Comparison of ENCODE assay signal across 35 cellular contexts in genomic region chr22:47408409-47408808, GRCh38.
A peak's percentile ranks its signal among the peaks of the same experiment; 100 is the strongest.
DNase-seq lines count a peak whose midpoint lies in the region; ATAC-seq and TF ChIP-seq lines count a peak whose summit lies in the region.
"Had no signal": no experiment of that assay in that cellular context is flagged by ENCODE, and none has a peak within 500 bp of the region (broad histone marks: within the 10 kb centered on the region; RNA-seq: fewer than 3 reads in every experiment).

No MANE protein-coding gene starts in this region.

- no peak overlapping the region for H2BK15ac ChIP-seq in mesendoderm (replicated peaks; ENCODE audit: low read depth)

- H3K27ac Mint-ChIP-seq in activated T-helper 1 cell treated with anti-CD3 and anti-CD28 coated beads, Interleukin-12 subunit alpha, Interleukin-12 subunit beta, Interleukin-2, Interleukin-4 antibody, amounts not matched to agents 30 ng/mL and 10 ng/mL and 1 ng/mL, durations not matched to agents 14 hours and 24 hours and 36 hours: no peak overlapping the region
- H3K27ac Mint-ChIP-seq: activated CD4-positive, alpha-beta memory T cell treated with anti-CD3 and anti-CD28 coated beads for 36 hours; activated naive CD4-positive, alpha-beta T cell treated with anti-CD3 and anti-CD28 coated beads, Interleukin-2, amount 50 U/mL, for 72 hours; activated T-helper 17 cell treated with anti-CD3 and anti-CD28 coated beads, Interleukin-2, amount 50 U/mL, for 72 hours; CD14-positive monocyte; naive thymus-derived CD4-positive, alpha-beta T cell; T-helper 17 cell had no signal

- no peaks in the 10 kb centered on the region for H3K9me3 ChIP-seq in PC-9 (ENCODE audit: insufficient read depth, low read depth)
- H3K9me3 ChIP-seq: heart right ventricle, psoas muscle, sigmoid colon, tibial nerve had no signal

- ATAC-seq in GM21390 (IDR thresholded peaks at IDR 0.05; ENCODE audit: unreplicated experiment): no peak
- ATAC-seq: activated naive CD4-positive, alpha-beta T cell treated with anti-CD3 and anti-CD28 coated beads, Interleukin-2, amount 50 U/mL, for 72 hours; activated T-helper 17 cell treated with anti-CD3 and anti-CD28 coated beads, Interleukin-2, amount 50 U/mL, for 72 hours; heart right ventricle; naive thymus-derived CD4-positive, alpha-beta T cell; psoas muscle; SK-N-SH treated with all-trans-retinoic acid at 6 μM for 48 hours; T-helper 17 cell had no signal

- H3K4me1 ChIP-seq in PC-9 (replicated peaks; ENCODE audit: insufficient read depth): no peaks in the 10 kb centered on the region
- H3K4me1 ChIP-seq in mesendoderm (ENCODE audit: control insufficient read depth, low read depth, low read length): no peaks in the 10 kb centered on the region
- H3K4me1 ChIP-seq: heart right ventricle, psoas muscle, sigmoid colon, tibial nerve had no signal

- H3K27me3 ChIP-seq in PC-9 (ENCODE audit: insufficient read depth, low read depth) (peaks cover 94% of the 10 kb centered on the region), mesendoderm (ENCODE audit: insufficient read depth, low read length, poor library complexity) (no peaks in the 10 kb centered on the region)
- H3K27me3 ChIP-seq: brain microvascular endothelial cell, tibial nerve had no signal

- H3K27me3 Mint-ChIP-seq in activated T-helper 1 cell treated with anti-CD3 and anti-CD28 coated beads, Interleukin-12 subunit alpha, Interleukin-12 subunit beta, Interleukin-2, Interleukin-4 antibody, amounts not matched to agents 30 ng/mL and 10 ng/mL and 1 ng/mL, durations not matched to agents 14 hours and 24 hours and 36 hours (ENCODE audit: insufficient read depth): peaks cover 4% of the 10 kb centered on the region

- H3K79me1 ChIP-seq in mesendoderm (ENCODE audit: low read length): no peaks in the 10 kb centered on the region

- POLR2A ChIA-PET in PC-9 (lab: Charles Lee; ENCODE audit: unreplicated experiment): no interaction called here

- no peaks in the 10 kb centered on the region for H3K4me1 Mint-ChIP-seq in activated T-helper 1 cell treated with anti-CD3 and anti-CD28 coated beads, Interleukin-12 subunit alpha, Interleukin-12 subunit beta, Interleukin-2, Interleukin-4 antibody, amounts not matched to agents 30 ng/mL and 10 ng/mL and 1 ng/mL, durations not matched to agents 14 hours and 24 hours and 36 hours (ENCODE audit: low read depth)
- H3K4me1 Mint-ChIP-seq: activated T-helper 17 cell treated with anti-CD3 and anti-CD28 coated beads, Interleukin-2, amount 50 U/mL, for 72 hours; CD14-positive monocyte; naive thymus-derived CD4-positive, alpha-beta T cell had no signal

- no peaks in the 10 kb centered on the region for H3K9me3 Mint-ChIP-seq in activated T-helper 1 cell treated with anti-CD3 and anti-CD28 coated beads, Interleukin-12 subunit alpha, Interleukin-12 subunit beta, Interleukin-2, Interleukin-4 antibody, amounts not matched to agents 30 ng/mL and 10 ng/mL and 1 ng/mL, durations not matched to agents 14 hours and 24 hours and 36 hours
- H3K9me3 Mint-ChIP-seq: activated CD4-positive, alpha-beta memory T cell treated with anti-CD3 and anti-CD28 coated beads for 36 hours; activated naive CD4-positive, alpha-beta T cell treated with anti-CD3 and anti-CD28 coated beads, Interleukin-2, amount 50 U/mL, for 72 hours; activated T-helper 17 cell treated with anti-CD3 and anti-CD28 coated beads, Interleukin-2, amount 50 U/mL, for 72 hours had no signal

- H3K4me2 ChIP-seq in PC-9: no peak overlapping the region
- no peak overlapping the region for H3K4me2 ChIP-seq in mesendoderm (ENCODE audit: low read length)
- H3K4me2 ChIP-seq: KMS-11 had no signal

- TF ChIP-seq CTCF in PC-9 (conservative IDR thresholded peaks at IDR 0.05): peak; percentile 36; the same call in 1 of the 2 replicates

- no peak overlapping the region for H2AK5ac ChIP-seq in mesendoderm (ENCODE audit: low read length)

- no peak overlapping the region for H3K23ac ChIP-seq in mesendoderm (ENCODE audit: low read length)

- WGBS in mesendoderm (ENCODE audit: extremely low coverage, insufficient coverage, low lambda C conversion rate): no CpG with 5 or more reads among the region's 7 CpGs

- no peaks in the 10 kb centered on the region for H3F3A ChIP-seq in PC-9 (ENCODE audit: insufficient read depth, low read depth)

- no peak overlapping the region for H3K4me3 Mint-ChIP-seq in activated T-helper 1 cell treated with anti-CD3 and anti-CD28 coated beads, Interleukin-12 subunit alpha, Interleukin-12 subunit beta, Interleukin-2, Interleukin-4 antibody, amounts not matched to agents 30 ng/mL and 10 ng/mL and 1 ng/mL, durations not matched to agents 14 hours and 24 hours and 36 hours
- H3K4me3 Mint-ChIP-seq: activated CD4-positive, alpha-beta memory T cell treated with anti-CD3 and anti-CD28 coated beads for 36 hours; activated T-helper 17 cell treated with anti-CD3 and anti-CD28 coated beads, Interleukin-2, amount 50 U/mL, for 72 hours; CD14-positive monocyte; naive thymus-derived CD4-positive, alpha-beta T cell; T-helper 17 cell had no signal

- H4K20me1 ChIP-seq in PC-9 (ENCODE audit: insufficient read depth): 0 out of 2 replicates have a peak, but pooled peaks cover 6% of the 10 kb centered on the region

- no peak overlapping the region for H3K56ac ChIP-seq in mesendoderm (ENCODE audit: low read length)

- CTCF ChIA-PET in PC-9 (lab: Charles Lee): no interaction called here

- no peak overlapping the region for H4K8ac ChIP-seq in mesendoderm (ENCODE audit: low read depth, low read length)

- H3K9me2 ChIP-seq in PC-9 (ENCODE audit: insufficient read depth): no peaks in the 10 kb centered on the region

- no peaks in the 10 kb centered on the region for H3K36me3 ChIP-seq in PC-9 (ENCODE audit: low read depth)
- no peaks in the 10 kb centered on the region for H3K36me3 ChIP-seq in mesendoderm (ENCODE audit: control insufficient read depth, insufficient read depth, low read length)
- H3K36me3 ChIP-seq: brain microvascular endothelial cell, heart right ventricle, sigmoid colon, tibial nerve had no signal

- no peak overlapping the region for H2BK120ac ChIP-seq in mesendoderm (ENCODE audit: low read depth, low read length)

- DNase-seq in NCI-H748 (lab: John Stamatoyannopoulos, UW; ENCODE audit: unreplicated experiment): peak; percentile 33
- DNase-seq in NCI-H748 treated with DMSO at 0.1 percent for 48 hours (lab: John Stamatoyannopoulos, UW): no peak
- peak; percentile 17 for DNase-seq in HT-29 (ENCODE audit: low spot score)
- DNase-seq in PC-9: no peak
- peak; percentile 27 for DNase-seq in mesendoderm
- no peak for DNase-seq in activated T-helper 1 cell treated with anti-CD3 and anti-CD28 coated beads, Interleukin-12 subunit alpha, Interleukin-12 subunit beta, Interleukin-2, Interleukin-4 antibody, amounts not matched to agents 30 ng/mL and 10 ng/mL and 1 ng/mL, durations not matched to agents 14 hours and 24 hours and 36 hours (ENCODE audit: low spot score)
- DNase-seq in stimulated activated CD4-positive, alpha-beta T cell treated with anti-CD3 and anti-CD28 coated beads, Interleukin-1b, Interleukin-23, amount 100 ng/mL, for 48 hours: no peak
- DNase-seq: activated CD4-positive, alpha-beta memory T cell treated with anti-CD3 and anti-CD28 coated beads for 36 hours; activated CD4-positive, CD25-positive, alpha-beta regulatory T cell treated with anti-CD3 and anti-CD28 coated beads, Interleukin-2, amount 50 U/mL, for 72 hours; activated CD8-positive, alpha-beta memory T cell treated with anti-CD3 and anti-CD28 coated beads, Interleukin-2, amount 50 U/mL, for 4 hours; amygdala; brain microvascular endothelial cell; DND-41; dorsolateral prefrontal cortex; heart right ventricle; naive thymus-derived CD4-positive, alpha-beta T cell; NCI-H1436 treated with DMSO at 0.1 percent for 48 hours; NCI-H2107; NCI-H345; NCI-H82; nucleus accumbens; OCI-M1; psoas muscle; sigmoid colon; stimulated activated CD4-positive, alpha-beta T cell treated with anti-CD3 and anti-CD28 coated beads, Interleukin-12 subunit alpha, Interleukin-12 subunit beta, amount 100 ng/mL, for 4 hours; stimulated activated CD4-positive, alpha-beta T cell treated with anti-CD3 and anti-CD28 coated beads, Interleukin-4, amount 100 ng/mL, for 1 hour; T-helper 17 cell had no signal

- no peak overlapping the region for H2BK5ac ChIP-seq in mesendoderm (ENCODE audit: low read length)

- no peak overlapping the region for H2AFZ ChIP-seq in PC-9

- no peak overlapping the region for H3K9ac ChIP-seq in mesendoderm (ENCODE audit: low read length)
- H3K9ac ChIP-seq: KMS-11 had no signal

- intact Hi-C loops in PC-9 (cut with micrococcal nuclease; ENCODE audit: unreplicated experiment): no loop called here
- intact Hi-C loops in activated T-helper 1 cell treated with anti-CD3 and anti-CD28 coated beads, Interleukin-12 subunit alpha, Interleukin-12 subunit beta, Interleukin-2, Interleukin-4 antibody, amounts not matched to agents 30 ng/mL and 10 ng/mL and 1 ng/mL, durations not matched to agents 14 hours and 24 hours and 36 hours (cut with micrococcal nuclease): no loop called here

- H3K4ac ChIP-seq in mesendoderm (ENCODE audit: low read depth, low read length): no peak overlapping the region

- no peak overlapping the region for H3K27ac ChIP-seq in PC-9
- no peak overlapping the region for H3K27ac ChIP-seq in mesendoderm (ENCODE audit: low read depth, low read length)
- H3K27ac ChIP-seq: 22Rv1, brain microvascular endothelial cell, dorsolateral prefrontal cortex, heart right ventricle, KMS-11, psoas muscle, sigmoid colon, tibial nerve had no signal

- H3K4me3 ChIP-seq in PC-9 (no peak overlapping the region), mesendoderm (ENCODE audit: low read length) (no peak overlapping the region)
- H3K4me3 ChIP-seq: dorsolateral prefrontal cortex, heart right ventricle, psoas muscle, sigmoid colon, tibial nerve had no signal

- no peaks in the 10 kb centered on the region for H3K36me3 Mint-ChIP-seq in activated T-helper 1 cell treated with anti-CD3 and anti-CD28 coated beads, Interleukin-12 subunit alpha, Interleukin-12 subunit beta, Interleukin-2, Interleukin-4 antibody, amounts not matched to agents 30 ng/mL and 10 ng/mL and 1 ng/mL, durations not matched to agents 14 hours and 24 hours and 36 hours (ENCODE audit: low read depth)
- H3K36me3 Mint-ChIP-seq: activated CD4-positive, alpha-beta memory T cell treated with anti-CD3 and anti-CD28 coated beads for 36 hours; activated naive CD4-positive, alpha-beta T cell treated with anti-CD3 and anti-CD28 coated beads, Interleukin-2, amount 50 U/mL, for 72 hours; CD14-positive monocyte; naive thymus-derived CD4-positive, alpha-beta T cell had no signal

- H3K79me2 ChIP-seq in PC-9 (ENCODE audit: low read depth): no peaks in the 10 kb centered on the region
- H3K79me2 ChIP-seq in mesendoderm (ENCODE audit: control insufficient read depth, insufficient read depth, low read length): no peaks in the 10 kb centered on the region

- no TSS peak for BruUV-seq in PC-9 (replicated peaks; lab: Mats Ljungman, UMichigan)

- H3K18ac ChIP-seq in mesendoderm (ENCODE audit: low read length): no peak overlapping the region

- H4K5ac ChIP-seq in mesendoderm (ENCODE audit: low read length): no peak overlapping the region

Comparison
In these comparisons a context has a peak if more than half of its experiments do, and no peak if none do; other contexts are left out.
1. DNase-seq: peak in NCI-H748 (single experiment), HT-29 (single experiment) and mesendoderm (single experiment); none in NCI-H748 treated with DMSO at 0.1 percent for 48 hours (single experiment), PC-9 (0 of 2), activated T-helper 1 cell treated with anti-CD3 and anti-CD28 coated beads, Interleukin-12 subunit alpha, Interleukin-12 subunit beta, Interleukin-2, Interleukin-4 antibody, amounts not matched to agents 30 ng/mL and 10 ng/mL and 1 ng/mL, durations not matched to agents 14 hours and 24 hours and 36 hours (single experiment) and stimulated activated CD4-positive, alpha-beta T cell treated with anti-CD3 and anti-CD28 coated beads, Interleukin-1b, Interleukin-23, amount 100 ng/mL, for 48 hours (single experiment).